Comparison of ENCODE assay signal across 1 cellular context in the genomic region with DNA sequence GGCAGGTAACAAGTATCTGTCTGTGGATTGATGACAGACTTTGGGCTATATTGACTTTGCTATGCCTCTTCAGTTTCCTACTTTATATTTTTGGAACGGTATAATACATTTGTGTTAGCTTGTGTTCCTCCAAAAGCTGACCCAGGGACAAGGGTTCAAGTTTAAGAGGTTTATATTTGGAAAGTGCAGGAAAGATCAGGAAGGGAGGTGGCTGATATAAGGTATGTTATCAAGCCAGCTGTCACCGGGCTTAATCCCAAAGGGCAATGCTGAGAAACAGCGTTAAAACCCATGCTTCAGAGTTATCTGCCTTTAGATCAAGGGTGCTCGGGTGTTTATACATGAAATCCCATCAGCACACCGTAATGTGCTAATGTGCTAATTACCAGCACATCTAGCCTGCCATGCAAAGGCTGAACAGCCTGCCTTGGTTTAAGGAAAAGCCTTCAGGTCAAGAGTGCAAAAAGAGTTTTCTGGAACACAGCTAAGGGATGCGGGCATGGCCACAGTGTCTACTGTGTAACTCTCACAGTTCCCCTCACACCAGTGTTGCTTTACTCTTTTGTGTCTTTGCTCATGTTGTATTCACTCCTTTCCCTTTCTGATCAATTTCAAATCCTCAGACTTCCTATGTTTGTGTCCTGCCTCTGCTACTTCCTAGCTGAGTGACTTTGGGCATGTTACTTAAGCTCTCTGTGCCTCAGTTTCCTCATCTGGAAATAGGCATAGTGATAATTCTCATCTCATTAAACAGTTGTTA.
TF ChIP-seq lines count a peak whose summit lies in the region.

No MANE protein-coding gene starts in this region.

TF ChIP-seq in GM23338, 12 proteins besides CTCF, POLR2A, EP300 and RAD21 (continued from another document):
- TF ChIP-seq ETS1 (IDR thresholded peaks at IDR 0.05) = no peak
